Comparison of ENCODE assay signal across 1 cellular context in genomic region chr17:65100316-65101140, GRCh38.
A peak's percentile ranks its signal among the peaks of the same experiment; 100 is the strongest.
TF ChIP-seq lines count a peak whose summit lies in the region.

No MANE protein-coding gene starts in this region.

TF ChIP-seq in H1, 55 proteins besides CTCF, POLR2A, EP300 and RAD21 (continued from another document):
- TF ChIP-seq, protein P1, sequence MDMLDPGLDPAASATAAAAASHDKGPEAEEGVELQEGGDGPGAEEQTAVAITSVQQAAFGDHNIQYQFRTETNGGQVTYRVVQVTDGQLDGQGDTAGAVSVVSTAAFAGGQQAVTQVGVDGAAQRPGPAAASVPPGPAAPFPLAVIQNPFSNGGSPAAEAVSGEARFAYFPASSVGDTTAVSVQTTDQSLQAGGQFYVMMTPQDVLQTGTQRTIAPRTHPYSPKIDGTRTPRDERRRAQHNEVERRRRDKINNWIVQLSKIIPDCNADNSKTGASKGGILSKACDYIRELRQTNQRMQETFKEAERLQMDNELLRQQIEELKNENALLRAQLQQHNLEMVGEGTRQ (IDR thresholded peaks at IDR 0.05; ENCODE audit: low read length), result no peak
- TF ChIP-seq JUN (IDR thresholded peaks at IDR 0.05; ENCODE audit: low read depth, low read length), result no peak
- TF ChIP-seq POU5F1 (IDR thresholded peaks at IDR 0.05; ENCODE audit: low read depth, low read length), result 0 out of 2 replicates have a peak, but pooled peaks have one; percentile 36
- no peak for TF ChIP-seq CBX8 (IDR thresholded peaks at IDR 0.05; ENCODE audit: borderline replicate concordance, low read depth, low read length)
- TF ChIP-seq HDAC6 (IDR thresholded peaks at IDR 0.05; ENCODE audit: low read depth, low read length), result no peak
- no peak for TF ChIP-seq FOSL1 (IDR thresholded peaks at IDR 0.05; ENCODE audit: insufficient read depth, low read depth, low read length)
- TF ChIP-seq ZNF274 (IDR thresholded peaks at IDR 0.05; ENCODE audit: borderline replicate concordance, extremely low read depth, low read length), result no peak
- peak; percentile 50 for TF ChIP-seq MAX (IDR thresholded peaks at IDR 0.05)
- no peak for TF ChIP-seq TEAD4 (IDR thresholded peaks at IDR 0.05; ENCODE audit: low read depth, low read length)
- TF ChIP-seq RFX5 (IDR thresholded peaks at IDR 0.05; ENCODE audit: borderline replicate concordance, low read depth, low read length), result no peak
- no peak for TF ChIP-seq CTBP2 (IDR thresholded peaks at IDR 0.05; ENCODE audit: borderline replicate concordance, insufficient read depth, insufficient read length, low read length)
- TF ChIP-seq SIX5 (IDR thresholded peaks at IDR 0.05; ENCODE audit: low read depth, low read length), result no peak
- TF ChIP-seq CREB1 (IDR thresholded peaks at IDR 0.05), result peak; percentile 70
- 0 out of 2 replicates have a peak, but pooled peaks have one; percentile 61 for TF ChIP-seq RXRA (IDR thresholded peaks at IDR 0.05; ENCODE audit: insufficient read depth, low read depth, low read length)
- TF ChIP-seq TAF7 (optimal IDR thresholded peaks at IDR 0.05; ENCODE audit: borderline replicate concordance, low read depth, low read length), result peak; percentile 65
- peak; percentile 55; the same call in 1 of the 2 replicates for TF ChIP-seq PHF8 (conservative IDR thresholded peaks at IDR 0.05; ENCODE audit: low read depth, low read length)
- TF ChIP-seq NRF1 (IDR thresholded peaks at IDR 0.05; ENCODE audit: low read depth, low read length), result no peak
- TF ChIP-seq CBX5 (IDR thresholded peaks at IDR 0.05; ENCODE audit: low read depth, low read length), result no peak
- TF ChIP-seq MAFK (IDR thresholded peaks at IDR 0.05; ENCODE audit: low read depth, low read length), result no peak
- no peak for TF ChIP-seq JUND (IDR thresholded peaks at IDR 0.05; ENCODE audit: low read length)
- TF ChIP-seq CHD2 (IDR thresholded peaks at IDR 0.05; ENCODE audit: low read length), result no peak
- TF ChIP-seq KDM4A (IDR thresholded peaks at IDR 0.05; ENCODE audit: low read depth, low read length, severe bottlenecking), result peak; percentile 57
- no peak for TF ChIP-seq CHD1 (IDR thresholded peaks at IDR 0.05; ENCODE audit: low read depth, low read length)
- TF ChIP-seq RNF2 (IDR thresholded peaks at IDR 0.05; ENCODE audit: borderline replicate concordance, low read depth, low read length, missing control alignments, poor library complexity, severe bottlenecking), result no peak
- no peak; a peak in 1 of 4 replicates for TF ChIP-seq SIN3A (conservative IDR thresholded peaks at IDR 0.05 in 1 of 2, IDR thresholded peaks at IDR 0.05 in 1 of 2; ENCODE audit: low read depth in 1 of 2, low read length in 2 of 2)
- TF ChIP-seq TCF12 (IDR thresholded peaks at IDR 0.05; ENCODE audit: low read depth, low read length), result 0 out of 2 replicates have a peak, but pooled peaks have one; percentile 49
- TF ChIP-seq KDM1A (IDR thresholded peaks at IDR 0.05; ENCODE audit: borderline replicate concordance, low read length), result 0 out of 2 replicates have a peak, but pooled peaks have one; percentile 37
- TF ChIP-seq BRCA1 (IDR thresholded peaks at IDR 0.05; ENCODE audit: low read depth, low read length), result no peak
- no peak for TF ChIP-seq SRF (IDR thresholded peaks at IDR 0.05; ENCODE audit: low read depth, low read length)
- no peak for TF ChIP-seq POLR2AphosphoS5 (IDR thresholded peaks at IDR 0.05; ENCODE audit: low read depth, low read length)
- TF ChIP-seq YY1 (IDR thresholded peaks at IDR 0.05; ENCODE audit: low read depth, low read length), result 0 out of 2 replicates have a peak, but pooled peaks have one; percentile 43
- TF ChIP-seq SIRT6 (IDR thresholded peaks at IDR 0.05; ENCODE audit: low read length), result no peak
- no peak for TF ChIP-seq TAF1 (IDR thresholded peaks at IDR 0.05; ENCODE audit: low read depth, low read length)
- no peak for TF ChIP-seq SP1 (IDR thresholded peaks at IDR 0.05; ENCODE audit: low read depth, low read length)
- no peak for TF ChIP-seq BCL11A (IDR thresholded peaks at IDR 0.05; ENCODE audit: low read depth in 2 of 2, low read length in 2 of 2)
- no peak for TF ChIP-seq CHD7 (IDR thresholded peaks at IDR 0.05; ENCODE audit: insufficient replicate concordance, low read length)
- peak; percentile 56; the same call in 1 of the 2 replicates for TF ChIP-seq SP4 (IDR thresholded peaks at IDR 0.05; ENCODE audit: low read length)
- no peak for TF ChIP-seq ATF2 (IDR thresholded peaks at IDR 0.05; ENCODE audit: low read length)
- TF ChIP-seq, protein P2, sequence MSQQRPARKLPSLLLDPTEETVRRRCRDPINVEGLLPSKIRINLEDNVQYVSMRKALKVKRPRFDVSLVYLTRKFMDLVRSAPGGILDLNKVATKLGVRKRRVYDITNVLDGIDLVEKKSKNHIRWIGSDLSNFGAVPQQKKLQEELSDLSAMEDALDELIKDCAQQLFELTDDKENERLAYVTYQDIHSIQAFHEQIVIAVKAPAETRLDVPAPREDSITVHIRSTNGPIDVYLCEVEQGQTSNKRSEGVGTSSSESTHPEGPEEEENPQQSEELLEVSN (IDR thresholded peaks at IDR 0.05), result no peak
- peak; percentile 62; the same call in 1 of the 2 replicates for TF ChIP-seq EGR1 (IDR thresholded peaks at IDR 0.05; ENCODE audit: borderline replicate concordance, low read depth, low read length)
- no peak for TF ChIP-seq SP2 (IDR thresholded peaks at IDR 0.05; ENCODE audit: low read length)
